Comparison of ENCODE assay signal across 18 cellular contexts in the genomic region with DNA sequence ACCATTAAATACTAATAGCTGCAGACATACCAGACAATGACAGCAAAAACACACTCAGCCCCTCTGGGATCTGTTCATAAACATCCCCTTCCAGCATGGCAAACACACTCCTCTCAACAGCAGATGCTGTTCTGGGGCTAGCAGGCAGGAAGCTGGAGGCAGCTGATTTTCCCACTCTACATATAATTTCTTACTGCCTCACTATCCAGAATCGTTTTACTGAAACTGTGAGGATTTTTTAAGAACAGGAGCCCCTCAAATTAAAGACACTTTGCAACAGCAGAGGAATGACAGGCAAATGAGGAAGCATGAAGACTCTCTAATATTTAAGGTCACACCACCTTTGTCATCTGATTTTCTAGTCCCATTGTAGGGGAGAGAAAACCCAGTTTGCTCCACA. TPM values are rescaled to one million over a fixed set of nuclear protein-coding genes. Genes with fewer than 3 reads are reported as not detected.
DNase-seq lines count a peak whose midpoint lies in the region; ATAC-seq and TF ChIP-seq lines count a peak whose summit lies in the region.
"Had no signal": no experiment of that assay in that cellular context is flagged by ENCODE, and none has a peak within 500 bp of the region (broad histone marks: within the 10 kb centered on the region; RNA-seq: fewer than 3 reads in every experiment).

No MANE protein-coding gene starts in this region.

- H3K4me3 Mint-ChIP-seq in nephron: peak overlapping the region in 2 of 3 experiments; percentile 7 to 46
- H3K4me3 Mint-ChIP-seq in progenitor cell of endocrine pancreas (ENCODE audit: low read depth): no peak overlapping the region
- H3K4me3 Mint-ChIP-seq: immature natural killer cell; stimulated activated naive CD8-positive, alpha-beta T cell treated with anti-CD3 and anti-CD28 coated beads, Interleukin-15, Interleukin-2, amounts not matched to agents 100 ng/mL and 50 ng/mL, for 24 hours had no signal

- H3K4me1 Mint-ChIP-seq in nephron: peaks cover 29% of the 10 kb centered on the region
- H3K4me1 Mint-ChIP-seq in progenitor cell of endocrine pancreas (ENCODE audit: low read depth): peaks cover 18% of the 10 kb centered on the region

- no peaks in the 10 kb centered on the region for H3K36me3 ChIP-seq in BE2C
- H3K36me3 ChIP-seq: gastroesophageal sphincter, ovary, spleen had no signal

- ATAC-seq in GM18520 (IDR thresholded peaks at IDR 0.05; ENCODE audit: unreplicated experiment): no peak
- ATAC-seq: gastroesophageal sphincter, K562 had no signal

- H3K9me3 ChIP-seq in BE2C: no peaks in the 10 kb centered on the region
- H3K9me3 ChIP-seq: gastroesophageal sphincter, ovary, spleen had no signal

- H3K36me3 Mint-ChIP-seq in nephron (ENCODE audit: low read depth): peaks cover 5% of the 10 kb centered on the region
- peaks cover 4% of the 10 kb centered on the region for H3K36me3 Mint-ChIP-seq in progenitor cell of endocrine pancreas (ENCODE audit: insufficient read depth)
- H3K36me3 Mint-ChIP-seq: immature natural killer cell had no signal

- H3K27ac Mint-ChIP-seq in nephron (peak overlapping the region; percentile 8 to 93 (median 75)), progenitor cell of endocrine pancreas (no peak overlapping the region)
- H3K27ac Mint-ChIP-seq: stimulated activated naive CD8-positive, alpha-beta T cell treated with anti-CD3 and anti-CD28 coated beads, Interleukin-15, Interleukin-2, amounts not matched to agents 100 ng/mL and 50 ng/mL, for 24 hours had no signal

- DNase-seq in BE2C: peak; percentile 27
- peak; percentile 60 for DNase-seq in NCI-H1694 treated with DMSO at 0.1 percent for 48 hours (lab: John Stamatoyannopoulos, UW)
- peak; percentile 66 for DNase-seq in cerebellar cortex (ENCODE audit: low spot score)
- DNase-seq in stimulated activated CD4-positive, alpha-beta T cell treated with anti-CD3 and anti-CD28 coated beads, Interleukin-4, amount 100 ng/mL, for 1 hour: no peak
- DNase-seq in progenitor cell of endocrine pancreas (ENCODE audit: low spot score, unreplicated experiment): no peak
- DNase-seq in kidney tubule cell (ENCODE audit: low spot score): no peak
- DNase-seq: activated CD4-positive, alpha-beta T cell treated with anti-CD3 and anti-CD28 coated beads for 1 hour; activated effector memory CD4-positive, alpha-beta T cell treated with anti-CD3 and anti-CD28 coated beads, Interleukin-2, amount 50 U/mL, for 16 hours; immature natural killer cell; NK-92 treated with Interleukin-12 subunit alpha and Interleukin-12 subunit beta, amount 100 ng/mL, for 24 hours; Right ventricle myocardium superior; spleen had no signal

- H3K27me3 Mint-ChIP-seq in nephron (ENCODE audit: low read depth) (no peaks in the 10 kb centered on the region), progenitor cell of endocrine pancreas (no peaks in the 10 kb centered on the region)

- no peaks in the 10 kb centered on the region for H3K9me3 Mint-ChIP-seq in nephron
- no peaks in the 10 kb centered on the region for H3K9me3 Mint-ChIP-seq in progenitor cell of endocrine pancreas (ENCODE audit: low read depth)
- H3K9me3 Mint-ChIP-seq: stimulated activated naive CD8-positive, alpha-beta T cell treated with anti-CD3 and anti-CD28 coated beads, Interleukin-15, Interleukin-2, amounts not matched to agents 100 ng/mL and 50 ng/mL, for 24 hours had no signal

- no peak overlapping the region for H3K4me3 ChIP-seq in BE2C (ENCODE audit: low read depth, low read length)
- H3K4me3 ChIP-seq: gastroesophageal sphincter, K562, ovary, spleen had no signal

- TF ChIP-seq CTCF in BE2C (IDR thresholded peaks at IDR 0.05; ENCODE audit: low read depth, low read length): no peak
- TF ChIP-seq CTCF in nephron (IDR thresholded peaks at IDR 0.05; ENCODE audit: unreplicated experiment in 3 of 3): no peak
- no peak for TF ChIP-seq CTCF in progenitor cell of endocrine pancreas (IDR thresholded peaks at IDR 0.05; ENCODE audit: unreplicated experiment)

- no peaks in the 10 kb centered on the region for H3K27me3 ChIP-seq in BE2C
- H3K27me3 ChIP-seq: gastroesophageal sphincter, ovary, spleen had no signal

- peaks cover 2% of the 10 kb centered on the region; the same call in 1 of the 2 replicates for H3K4me1 ChIP-seq in BE2C

RNA-seq across cellular contexts. Expression of a gene that starts 2.2 kb away (rescaled TPM):
- 5.5 TPM for polyA plus RNA-seq in BE2C (2012; ENCODE audit: insufficient read depth, insufficient read length, low read depth)
- 21.4 and 22.1 TPM in 2 replicates for total RNA-seq in progenitor cell of endocrine pancreas
- polyA plus RNA-seq: immature natural killer cell had no signal

Comparison
In these comparisons a context has a peak if more than half of its experiments do, and no peak if none do; other contexts are left out.
1. DNase-seq: peak in BE2C (single experiment), NCI-H1694 treated with DMSO at 0.1 percent for 48 hours (single experiment) and cerebellar cortex (single experiment); none in stimulated activated CD4-positive, alpha-beta T cell treated with anti-CD3 and anti-CD28 coated beads, Interleukin-4, amount 100 ng/mL, for 1 hour (single experiment), progenitor cell of endocrine pancreas (single experiment) and kidney tubule cell (single experiment).